ENCODE assay signal across 8 cellular contexts in genomic region chr5:77973253-77973609, GRCh38.
A peak's percentile ranks its signal among the peaks of the same experiment; 100 is the strongest.
DNase-seq lines count a peak whose midpoint lies in the region; ATAC-seq, FAIRE-seq and TF ChIP-seq lines count a peak whose summit lies in the region.

No MANE protein-coding gene starts in this region.

- H3K9me3 ChIP-seq in heart right ventricle (no peaks in the 10 kb centered on the region), right atrium auricular region (no peaks in the 10 kb centered on the region), astrocyte (ENCODE audit: insufficient read depth, low read depth, low read length) (no peaks in the 10 kb centered on the region), testis (no peaks in the 10 kb centered on the region)

- H3K4me1 Mint-ChIP-seq in astrocyte (ENCODE audit: low read depth, unreplicated experiment): peaks cover 6% of the 10 kb centered on the region

- H3K9me3 Mint-ChIP-seq in astrocyte (ENCODE audit: unreplicated experiment): peaks cover 2% of the 10 kb centered on the region

- no peak overlapping the region for H3K9ac ChIP-seq in astrocyte (ENCODE audit: low read length)

- TF ChIP-seq POLR2A in testis (IDR thresholded peaks at IDR 0.05): no peak

- H3K27me3 ChIP-seq in heart right ventricle (peaks cover 15 to 76% (median 66%) of the 10 kb centered on the region in 7 donors), right atrium auricular region (peaks cover 12 to 17% of the 10 kb centered on the region in 2 donors), astrocyte (ENCODE audit: insufficient read depth, low read length) (peaks cover 61% of the 10 kb centered on the region), testis (no peaks in the 10 kb centered on the region)

- peak in 3 of 8 donors; percentile 56 to 63 (median 60) for ATAC-seq in heart right ventricle
- ATAC-seq in HG03159 (IDR thresholded peaks at IDR 0.05; ENCODE audit: unreplicated experiment): no peak
- no peak for ATAC-seq in GM18873 (IDR thresholded peaks at IDR 0.05; ENCODE audit: low FRiP score, unreplicated experiment)
- no peak for ATAC-seq in GM18909 (IDR thresholded peaks at IDR 0.05; ENCODE audit: poor library complexity, unreplicated experiment)

- H3K4me3 ChIP-seq in heart right ventricle: peak overlapping the region in 7 of 10 donors; percentile 28 to 47 (median 44)
- peak overlapping the region in 1 of 2 donors; percentile 46 for H3K4me3 ChIP-seq in right atrium auricular region
- peak overlapping the region; percentile 30 for H3K4me3 ChIP-seq in astrocyte (ENCODE audit: insufficient read depth, low read depth, low read length)
- peak overlapping the region; percentile 19 to 43 for H3K4me3 ChIP-seq in testis

- H3K4me1 ChIP-seq in heart right ventricle: peaks cover 6 to 19% (median 17%) of the 10 kb centered on the region in 9 donors
- peaks cover 0 to 17% of the 10 kb centered on the region in 2 donors for H3K4me1 ChIP-seq in right atrium auricular region
- no peaks in the 10 kb centered on the region for H3K4me1 ChIP-seq in astrocyte (ENCODE audit: insufficient read depth, low read length)
- peaks cover 16% of the 10 kb centered on the region for H3K4me1 ChIP-seq in testis

- H3K4me3 Mint-ChIP-seq in astrocyte (ENCODE audit: unreplicated experiment): peak overlapping the region; percentile 22

- no peaks in the 10 kb centered on the region for H4K20me1 ChIP-seq in astrocyte (ENCODE audit: insufficient read depth, low read length)

- no peak for FAIRE-seq in astrocyte (lab: Jason Lieb, UNC)

- no peaks in the 10 kb centered on the region for H3K36me3 Mint-ChIP-seq in astrocyte (ENCODE audit: low read depth, unreplicated experiment)

- DNase-seq in heart right ventricle (no peak), right atrium auricular region (ENCODE audit: low spot score) (no peak), astrocyte (ENCODE audit: low read depth) (no peak), left kidney (ENCODE audit: low read depth, low spot score) (peak; percentile 66), testis (no peak)

- no peak overlapping the region for H3K27ac ChIP-seq in heart right ventricle
- H3K27ac ChIP-seq in right atrium auricular region: no peak overlapping the region
- no peak overlapping the region for H3K27ac ChIP-seq in astrocyte (ENCODE audit: low read depth, low read length)
- H3K27ac ChIP-seq in testis: no peak overlapping the region

- peak overlapping the region; percentile 80 for H3K4me2 ChIP-seq in astrocyte (ENCODE audit: low read length)

- no peak overlapping the region for H3K27ac Mint-ChIP-seq in astrocyte (ENCODE audit: unreplicated experiment)

- intact Hi-C loops in heart right ventricle (cut with DNase I) (no loop called here), testis (cut with DNase I; ENCODE audit: low total_unique reads) (no loop called here)

- no peak for TF ChIP-seq CTCF in heart right ventricle (IDR thresholded peaks at IDR 0.05)
- TF ChIP-seq CTCF in right atrium auricular region (IDR thresholded peaks at IDR 0.05): no peak
- TF ChIP-seq CTCF in astrocyte (IDR thresholded peaks at IDR 0.05; ENCODE audit: insufficient read depth, low read depth, low read length): no peak
- TF ChIP-seq CTCF in testis (IDR thresholded peaks at IDR 0.05): no peak

- WGBS in heart right ventricle, 2 donors: 4 to 5% methylated on average over 19 of the region's 19 CpGs
- 16 to 19% methylated on average over 15 to 19 of the region's 19 CpGs for WGBS in testis, 2 donors

- peak overlapping the region; percentile 63 for H2AFZ ChIP-seq in astrocyte (ENCODE audit: low read depth, low read length)

- H3K79me2 ChIP-seq in astrocyte (ENCODE audit: insufficient read depth, low read length): no peaks in the 10 kb centered on the region

- H3K36me3 ChIP-seq in heart right ventricle: no peaks in the 10 kb centered on the region
- no peaks in the 10 kb centered on the region for H3K36me3 ChIP-seq in right atrium auricular region
- H3K36me3 ChIP-seq in astrocyte (ENCODE audit: insufficient read depth, low read length): no peaks in the 10 kb centered on the region
- H3K36me3 ChIP-seq in testis (ENCODE audit: low read depth, missing control alignments): no peaks in the 10 kb centered on the region

- peaks cover 57% of the 10 kb centered on the region for H3K27me3 Mint-ChIP-seq in astrocyte (ENCODE audit: low read depth, unreplicated experiment)
